Comparison of ENCODE assay signal across 8 cellular contexts in genomic region chr18:2571200-2572143, GRCh38. TPM values are rescaled to one million over a fixed set of nuclear protein-coding genes. Genes with fewer than 3 reads are reported as not detected.
DNase-seq lines count a peak whose midpoint lies in the region; ATAC-seq, FAIRE-seq and TF ChIP-seq lines count a peak whose summit lies in the region.

Gene METTL4 (minus strand): TSS chr18:2571505. CDS start chr18:2567216, 4,289 bp downstream.
Gene NDC80 (plus strand): TSS chr18:2571557. CDS start chr18:2572986, 1,429 bp downstream.

- H3K4me3 ChIP-seq in ACC112 (ENCODE audit: low read depth, low read length), result peak within 1 kb of the TSS; percentile 85
- peak within 1 kb of the TSS; percentile 100 for H3K4me3 ChIP-seq in WERI-Rb-1 (ENCODE audit: low read depth, low read length)
- peak within 1 kb of the TSS; percentile 58 to 77 (median 64) for H3K4me3 ChIP-seq in breast epithelium
- peak within 1 kb of the TSS; percentile 73 to 80 for H3K4me3 ChIP-seq in small intestine (ENCODE audit: low read depth in 1 of 2, low read length in 2 of 2)

- no peak for FAIRE-seq in small intestine (lab: Jason Lieb, UNC)

- TF ChIP-seq CTCF in WERI-Rb-1 (IDR thresholded peaks at IDR 0.05; ENCODE audit: low read depth, low read length), result no peak
- no peak for TF ChIP-seq CTCF in breast epithelium (IDR thresholded peaks at IDR 0.05)

- ATAC-seq in HG03064 (IDR thresholded peaks at IDR 0.05; ENCODE audit: low read depth, unreplicated experiment), result peak; percentile 67

- H3K27ac ChIP-seq in ACC112 (ENCODE audit: low read depth, low read length) (peak within 1 kb of the TSS; percentile 93), WERI-Rb-1 (peak within 1 kb of the TSS; percentile 97), breast epithelium (peak within 1 kb of the TSS; percentile 97 to 98), small intestine (ENCODE audit: low read depth in 1 of 2, low read length in 1 of 2) (peak within 1 kb of the TSS; percentile 93 to 100)

- H3K9me3 ChIP-seq in WERI-Rb-1 (ENCODE audit: severe bottlenecking) (no peaks in the 10 kb centered on the region), breast epithelium (no peaks in the 10 kb centered on the region), small intestine (ENCODE audit: control insufficient read depth, low read depth) (no peaks in the 10 kb centered on the region)

- H3K79me2 ChIP-seq in ACC112 (ENCODE audit: control insufficient read depth, insufficient read depth, low read length, unreplicated experiment), result peaks cover 63% of the 10 kb centered on the region

- H3K36me3 ChIP-seq in ACC112 (ENCODE audit: insufficient read depth, low read length), result peaks cover 5% of the 10 kb centered on the region
- peaks cover 35% of the 10 kb centered on the region for H3K36me3 ChIP-seq in WERI-Rb-1
- no peaks in the 10 kb centered on the region for H3K36me3 ChIP-seq in breast epithelium
- H3K36me3 ChIP-seq in small intestine (ENCODE audit: control insufficient read depth in 2 of 2, insufficient read depth in 2 of 2, low read length in 2 of 2), result no peaks in the 10 kb centered on the region

- 0 to 1% (median 0%) methylated on average over 53 of the region's 53 CpGs for WGBS in small intestine, 3 donors

- DNase-seq in NCI-H2196 (lab: John Stamatoyannopoulos, UW; ENCODE audit: unreplicated experiment) (peak; percentile 96), WERI-Rb-1 (peak; percentile 87), breast epithelium (ENCODE audit: low spot score in 2 of 2) (peak; percentile 66 to 77), iPS-NIHi11 (ENCODE audit: low spot score) (peak; percentile 91), small intestine (peak; percentile 84)

- intact Hi-C loops in breast epithelium (cut with DNase I; ENCODE audit: low total_unique reads), result no loop called here

- peaks cover 15% of the 10 kb centered on the region for H3K4me1 ChIP-seq in ACC112 (ENCODE audit: control insufficient read depth, insufficient read depth, low read length, unreplicated experiment)
- peaks cover 0 to 15% of the 10 kb centered on the region in 2 donors for H3K4me1 ChIP-seq in breast epithelium
- H3K4me1 ChIP-seq in small intestine (ENCODE audit: control insufficient read depth in 2 of 2, insufficient read depth in 1 of 2, low read depth in 1 of 2, low read length in 1 of 2), result peaks cover 0 to 3% of the 10 kb centered on the region in 2 donors

- H3K27me3 ChIP-seq in ACC112 (ENCODE audit: insufficient read depth, low read length) (no peaks in the 10 kb centered on the region), WERI-Rb-1 (ENCODE audit: insufficient read depth, low read depth, severe bottlenecking) (no peaks in the 10 kb centered on the region), breast epithelium (no peaks in the 10 kb centered on the region), small intestine (ENCODE audit: control insufficient read depth in 2 of 2, insufficient read depth in 2 of 2, low read length in 2 of 2) (no peaks in the 10 kb centered on the region)

- TF ChIP-seq POLR2A in GM18526 (IDR thresholded peaks at IDR 0.05; ENCODE audit: extremely low read depth, insufficient read length), result peak; percentile 65
- TF ChIP-seq POLR2A in breast epithelium (IDR thresholded peaks at IDR 0.05), result no peak

- H2AFZ ChIP-seq in ACC112 (ENCODE audit: low read length, unreplicated experiment), result peak within 1 kb of the TSS; percentile 91

RNA-seq across cellular contexts. Expression of gene METTL4, which starts in this region (rescaled TPM):
- 10 to 100 TPM in 1 of 3 donors, 1 to 10 TPM in 2; 4.0 to 11.3 (median 7.2) TPM for total RNA-seq in breast epithelium
- 1 to 10 TPM; 5.1 to 8.6 (median 6.7) TPM for polyA plus RNA-seq in small intestine

RNA-seq across cellular contexts. Expression of gene NDC80, which starts in this region (rescaled TPM):
- under 1 TPM; 0.44 to 0.98 (median 0.96) TPM for total RNA-seq in breast epithelium
- polyA plus RNA-seq in small intestine, result 10 to 100 TPM in 1 of 3 donors, under 1 TPM in 2; 0.81 to 16.0 (median 0.89) TPM

Comparison
In these comparisons a context has a peak if more than half of its experiments do, and no peak if none do; other contexts are left out.
1. Peak in every context shown above with its lines: DNase-seq, ATAC-seq, H3K4me3 ChIP-seq and H3K27ac ChIP-seq.